Comparison of ENCODE assay signal across 23 cellular contexts in genomic region chr2:210611466-210611865, GRCh38. TPM values are rescaled to one million over a fixed set of nuclear protein-coding genes. Genes with fewer than 3 reads are reported as not detected.
A peak's percentile ranks its signal among the peaks of the same experiment; 100 is the strongest.
DNase-seq lines count a peak whose midpoint lies in the region; ATAC-seq, FAIRE-seq and TF ChIP-seq lines count a peak whose summit lies in the region.
"Had no signal": no experiment of that assay in that cellular context is flagged by ENCODE, and none has a peak within 500 bp of the region (broad histone marks: within the 10 kb centered on the region; RNA-seq: fewer than 3 reads in every experiment).

No MANE protein-coding gene starts in this region.

- no peak overlapping the region for H2AFZ ChIP-seq in OCI-LY3 (ENCODE audit: low read depth, low read length)

- H3K79me1 ChIP-seq in mesendoderm (ENCODE audit: low read length), result no peaks in the 10 kb centered on the region

- H3K4me3 ChIP-seq in OCI-LY3 (ENCODE audit: low read length) (no peak overlapping the region), kidney (ENCODE audit: low read length in 2 of 2) (no peak overlapping the region), mesendoderm (ENCODE audit: low read length) (no peak overlapping the region)
- H3K4me3 ChIP-seq: body of pancreas, tibial artery had no signal

- H4K20me1 ChIP-seq in OCI-LY3 (ENCODE audit: insufficient read depth, low read length), result no peaks in the 10 kb centered on the region

- no peak overlapping the region for H3K56ac ChIP-seq in mesendoderm (ENCODE audit: low read length)

- H3K36me3 ChIP-seq in OCI-LY3 (replicated peaks; ENCODE audit: low read depth, low read length) (no peaks in the 10 kb centered on the region), kidney (ENCODE audit: control insufficient read depth in 1 of 2, insufficient read depth in 2 of 2, low read length in 2 of 2) (no peaks in the 10 kb centered on the region), mesendoderm (ENCODE audit: control insufficient read depth, insufficient read depth, low read length) (no peaks in the 10 kb centered on the region)
- H3K36me3 ChIP-seq: tibial artery had no signal

- no CpG with 5 or more reads among the region's 2 CpGs for WGBS in mesendoderm (ENCODE audit: extremely low coverage, insufficient coverage, low lambda C conversion rate)

- DNase-seq in kidney (no peak), AML-193 (lab: John Stamatoyannopoulos, UW) (no peak), RKO (ENCODE audit: low spot score) (no peak), mesendoderm (no peak)
- DNase-seq: activated CD4-positive, alpha-beta memory T cell treated with anti-CD3 and anti-CD28 coated beads for 36 hours; activated T-cell treated with anti-CD3 and anti-CD28 coated beads, Interleukin-2, amount 50 U/mL, for 4 hours; body of pancreas; Caco-2; foreskin fibroblast; H9; IMR-90; NCI-H1930; nephron progenitor cell; SHP77; T-helper 1 cell; tibial artery had no signal

- H3K9ac ChIP-seq in OCI-LY3 (ENCODE audit: low read length) (no peak overlapping the region), kidney (ENCODE audit: low read length in 2 of 2) (no peak overlapping the region), mesendoderm (ENCODE audit: low read length) (no peak overlapping the region)

- H3K27ac ChIP-seq in OCI-LY3 (ENCODE audit: low read length) (no peak overlapping the region), kidney (ENCODE audit: low read depth in 2 of 2, low read length in 2 of 2) (no peak overlapping the region), mesendoderm (ENCODE audit: low read depth, low read length) (no peak overlapping the region)
- H3K27ac ChIP-seq: body of pancreas, tibial artery, VCaP had no signal

- no peak for FAIRE-seq in kidney (lab: Jason Lieb, UNC)
- FAIRE-seq: colon had no signal

- no peak overlapping the region for H4K5ac ChIP-seq in mesendoderm (ENCODE audit: low read length)

- no peak overlapping the region for H2BK5ac ChIP-seq in mesendoderm (ENCODE audit: low read length)

- H2AK5ac ChIP-seq in mesendoderm (ENCODE audit: low read length), result no peak overlapping the region

- TF ChIP-seq CTCF in OCI-LY3 (IDR thresholded peaks at IDR 0.05; ENCODE audit: low read depth, low read length) (no peak), kidney (IDR thresholded peaks at IDR 0.05; ENCODE audit: borderline replicate concordance, extremely low read depth, insufficient read depth) (no peak)

- H3K9me3 ChIP-seq in OCI-LY3 (ENCODE audit: insufficient read depth, low read length) (no peaks in the 10 kb centered on the region), kidney (ENCODE audit: control insufficient read depth in 1 of 2, low read length in 2 of 2) (no peaks in the 10 kb centered on the region)
- H3K9me3 ChIP-seq: body of pancreas, Caco-2, tibial artery had no signal

- intact Hi-C loops in kidney (cut with DNase I), result no loop called here

- no peaks in the 10 kb centered on the region for H3K79me2 ChIP-seq in OCI-LY3 (ENCODE audit: low read length)
- H3K79me2 ChIP-seq in mesendoderm (ENCODE audit: control insufficient read depth, insufficient read depth, low read length), result no peaks in the 10 kb centered on the region

- no peak overlapping the region for H3K4ac ChIP-seq in mesendoderm (ENCODE audit: low read depth, low read length)

- H3K27me3 ChIP-seq in OCI-LY3 (ENCODE audit: low read depth, low read length) (no peaks in the 10 kb centered on the region), mesendoderm (ENCODE audit: insufficient read depth, low read length, poor library complexity) (no peaks in the 10 kb centered on the region)
- H3K27me3 ChIP-seq: body of pancreas, tibial artery had no signal

- H3K4me1 ChIP-seq in OCI-LY3 (ENCODE audit: low read length) (peaks cover 23% of the 10 kb centered on the region), kidney (ENCODE audit: control insufficient read depth in 1 of 2, insufficient read depth in 1 of 2, low read depth in 1 of 2, low read length in 2 of 2) (no peaks in the 10 kb centered on the region), mesendoderm (ENCODE audit: control insufficient read depth, low read depth, low read length) (no peaks in the 10 kb centered on the region)
- H3K4me1 ChIP-seq: body of pancreas, Caco-2 had no signal

- peak; percentile 75 for ATAC-seq in GM18907 (IDR thresholded peaks at IDR 0.05; ENCODE audit: unreplicated experiment)
- ATAC-seq in GM21786 (IDR thresholded peaks at IDR 0.05; ENCODE audit: unreplicated experiment), result peak; percentile 55
- ATAC-seq in HG03135 (IDR thresholded peaks at IDR 0.05; ENCODE audit: unreplicated experiment), result peak; percentile 89
- ATAC-seq: activated T-cell treated with anti-CD3 and anti-CD28 coated beads, Interleukin-2, amount 50 U/mL, for 4 hours; body of pancreas; stimulated activated memory B cell treated with anti-CD40 and anti-IgM and Interleukin-4, amounts not matched to agents 10 μg/mL and 1 μg/mL and 100 μg/mL, for 72 hours had no signal

- H2BK15ac ChIP-seq in mesendoderm (replicated peaks; ENCODE audit: low read depth), result no peak overlapping the region

- H3K23ac ChIP-seq in mesendoderm (ENCODE audit: low read length), result no peak overlapping the region

- peak overlapping the region; percentile 38 for H3K4me2 ChIP-seq in OCI-LY3 (ENCODE audit: low read length)
- no peak overlapping the region for H3K4me2 ChIP-seq in mesendoderm (ENCODE audit: low read length)

- no peak overlapping the region for H4K8ac ChIP-seq in mesendoderm (ENCODE audit: low read depth, low read length)

- H3K18ac ChIP-seq in mesendoderm (ENCODE audit: low read length), result no peak overlapping the region

- H2BK120ac ChIP-seq in mesendoderm (ENCODE audit: low read depth, low read length), result no peak overlapping the region

RNA-seq across cellular contexts. Expression of gene CPS1, which starts 55.1 kb away (rescaled TPM):
- 6.7 TPM for total RNA-seq in kidney
- 6.7 TPM for polyA plus RNA-seq in kidney (ENCODE audit: insufficient read depth, low read depth, low replicate concordance)
- 12.4 TPM for polyA plus RNA-seq in mesendoderm (2013, experiment 1 of 2)
- polyA plus RNA-seq in mesendoderm (2013, experiment 2 of 2), result 11.0 TPM
